In genomic region chr6:7505196-7505699, GRCh38 we compare ENCODE assay signal across 8 cellular contexts. TPM values are rescaled to one million over a fixed set of nuclear protein-coding genes. Genes with fewer than 3 reads are reported as not detected.
DNase-seq lines count a peak whose midpoint lies in the region; ATAC-seq and TF ChIP-seq lines count a peak whose summit lies in the region.

No MANE protein-coding gene starts in this region.

- H3K4me3 Mint-ChIP-seq in activated naive CD8-positive, alpha-beta T cell treated with anti-CD3 and anti-CD28 coated beads for 36 hours = no peak overlapping the region
- H3K4me3 Mint-ChIP-seq in CD8-positive, alpha-beta T cell = no peak overlapping the region

- no peak for ATAC-seq in GM21786 (IDR thresholded peaks at IDR 0.05; ENCODE audit: unreplicated experiment)
- ATAC-seq in CD8-positive, alpha-beta T cell = no peak

- peaks cover 19% of the 10 kb centered on the region for H3K27me3 Mint-ChIP-seq in activated naive CD8-positive, alpha-beta T cell treated with anti-CD3 and anti-CD28 coated beads for 36 hours
- peaks cover 13% of the 10 kb centered on the region for H3K27me3 Mint-ChIP-seq in CD8-positive, alpha-beta T cell (ENCODE audit: low read depth)

- H3K4me1 ChIP-seq in iPS-20b (ENCODE audit: insufficient read depth, low read length) = peaks cover 17% of the 10 kb centered on the region; the same call in 1 of the 2 replicates
- H3K4me1 ChIP-seq in CD8-positive, alpha-beta T cell (ENCODE audit: insufficient read depth, low read length) = no peaks in the 10 kb centered on the region

- H3K27me3 ChIP-seq in iPS-20b (ENCODE audit: insufficient read depth, low read length) = no peaks in the 10 kb centered on the region
- no peaks in the 10 kb centered on the region for H3K27me3 ChIP-seq in CD8-positive, alpha-beta T cell (ENCODE audit: insufficient read depth, low read length)

- peak overlapping the region; percentile 4; the same call in 1 of the 2 replicates for H3K9ac ChIP-seq in iPS-20b (ENCODE audit: low read depth, low read length)

- CTCF ChIA-PET in CD8-positive, alpha-beta T cell (lab: Charles Lee) = interaction anchor here (0.8 kb wide), 1 partner anchor 706 kb away, joined by 3 read pairs; no protein-coding TSS in a partner anchor

- no peaks in the 10 kb centered on the region for H3K36me3 Mint-ChIP-seq in activated naive CD8-positive, alpha-beta T cell treated with anti-CD3 and anti-CD28 coated beads for 36 hours
- H3K36me3 Mint-ChIP-seq in CD8-positive, alpha-beta T cell = no peaks in the 10 kb centered on the region

- no peaks in the 10 kb centered on the region for H3K9me3 Mint-ChIP-seq in activated naive CD8-positive, alpha-beta T cell treated with anti-CD3 and anti-CD28 coated beads for 36 hours
- H3K9me3 Mint-ChIP-seq in CD8-positive, alpha-beta T cell = no peaks in the 10 kb centered on the region

- no peak overlapping the region for H3K27ac Mint-ChIP-seq in activated naive CD8-positive, alpha-beta T cell treated with anti-CD3 and anti-CD28 coated beads for 36 hours
- no peak overlapping the region for H3K27ac Mint-ChIP-seq in CD8-positive, alpha-beta T cell

- no peak overlapping the region for H3K27ac ChIP-seq in iPS-20b (ENCODE audit: low read length)
- H3K27ac ChIP-seq in CD8-positive, alpha-beta T cell (ENCODE audit: low read depth, low read length) = no peak overlapping the region

- intact Hi-C loops in CD8-positive, alpha-beta T cell (cut with DNase I, micrococcal nuclease) = no loop called here

- H3K36me3 ChIP-seq in iPS-20b (ENCODE audit: insufficient read depth, low read depth, low read length) = no peaks in the 10 kb centered on the region
- H3K36me3 ChIP-seq in CD8-positive, alpha-beta T cell (ENCODE audit: insufficient read depth, low read length) = no peaks in the 10 kb centered on the region

- H3K4me1 Mint-ChIP-seq in activated naive CD8-positive, alpha-beta T cell treated with anti-CD3 and anti-CD28 coated beads for 36 hours = peaks cover 4% of the 10 kb centered on the region
- no peaks in the 10 kb centered on the region for H3K4me1 Mint-ChIP-seq in CD8-positive, alpha-beta T cell (ENCODE audit: low read depth)

- DNase-seq in ELR (ENCODE audit: low read depth) = peak; percentile 76
- peak; percentile 35 for DNase-seq in NCI-H128 (lab: John Stamatoyannopoulos, UW; ENCODE audit: unreplicated experiment)
- peak; percentile 17 for DNase-seq in activated naive CD8-positive, alpha-beta T cell treated with anti-CD3 and anti-CD28 coated beads for 36 hours
- peak; percentile 56 for DNase-seq in superior temporal gyrus (ENCODE audit: extremely low spot score)
- DNase-seq in CD8-positive, alpha-beta T cell = no peak
- DNase-seq in activated CD4-positive, alpha-beta T cell treated with anti-CD3 and anti-CD28 coated beads, Interleukin-2, amount 50 U/mL, for 1 hour = no peak

- TF ChIP-seq CTCF in CD8-positive, alpha-beta T cell (IDR thresholded peaks at IDR 0.05) = no peak

- no peaks in the 10 kb centered on the region for H3K9me3 ChIP-seq in iPS-20b (ENCODE audit: insufficient read depth, low read depth, low read length)
- no peaks in the 10 kb centered on the region for H3K9me3 ChIP-seq in CD8-positive, alpha-beta T cell (ENCODE audit: low read length)

- H3K4me3 ChIP-seq in iPS-20b (ENCODE audit: low read length) = no peak overlapping the region
- H3K4me3 ChIP-seq in CD8-positive, alpha-beta T cell (ENCODE audit: low read depth, low read length) = no peak overlapping the region

- POLR2A ChIA-PET in CD8-positive, alpha-beta T cell (lab: Charles Lee) = no interaction called here

RNA-seq across cellular contexts. Expression of gene DSP, which starts 36.2 kb away (rescaled TPM):
- total RNA-seq in activated naive CD8-positive, alpha-beta T cell treated with anti-CD3 and anti-CD28 coated beads for 36 hours = under 1 TPM; 0.16 TPM
- total RNA-seq in CD8-positive, alpha-beta T cell = under 1 TPM in 1 of 2 experiments, not detected in 1; 0.05 TPM

Comparison
In these comparisons a context has a peak if more than half of its experiments do, and no peak if none do; other contexts are left out.
1. DNase-seq: peak in ELR (single experiment), NCI-H128 (single experiment), activated naive CD8-positive, alpha-beta T cell treated with anti-CD3 and anti-CD28 coated beads for 36 hours (single experiment) and superior temporal gyrus (single experiment); none in CD8-positive, alpha-beta T cell (0 of 7) and activated CD4-positive, alpha-beta T cell treated with anti-CD3 and anti-CD28 coated beads, Interleukin-2, amount 50 U/mL, for 1 hour (single experiment).